In genomic region chr20:38421915-38422314, GRCh38 we compare ENCODE assay signal across 11 cellular contexts.
"Had no signal": no experiment of that assay in that cellular context is flagged by ENCODE, and none has a peak within 500 bp of the region (broad histone marks: within the 10 kb centered on the region; RNA-seq: fewer than 3 reads in every experiment).

No MANE protein-coding gene starts in this region.

- H3K9me3 Mint-ChIP-seq: activated CD4-positive, alpha-beta memory T cell treated with anti-CD3 and anti-CD28 coated beads, Interleukin-2, amount 10 ng/mL, durations not matched to agents 7 days and 5 days had no signal

- H3K9me3 ChIP-seq: ovary, tibial nerve, vagina had no signal

- H3K27ac Mint-ChIP-seq: activated CD4-positive, alpha-beta memory T cell treated with anti-CD3 and anti-CD28 coated beads, Interleukin-2, amount 10 ng/mL, durations not matched to agents 7 days and 5 days had no signal

- H3K4me3 Mint-ChIP-seq: activated CD4-positive, alpha-beta memory T cell treated with anti-CD3 and anti-CD28 coated beads, Interleukin-2, amount 10 ng/mL, durations not matched to agents 7 days and 5 days had no signal

- H3K27me3 Mint-ChIP-seq: activated CD4-positive, alpha-beta memory T cell treated with anti-CD3 and anti-CD28 coated beads, Interleukin-2, amount 10 ng/mL, durations not matched to agents 7 days and 5 days had no signal

- H3K4me3 ChIP-seq: ovary, tibial nerve, vagina had no signal

- H3K27me3 ChIP-seq: ovary, tibial nerve, vagina had no signal

- H3K27ac ChIP-seq: ovary, tibial nerve, vagina, VCaP had no signal

- DNase-seq: activated CD4-positive, alpha-beta memory T cell treated with anti-CD3 and anti-CD28 coated beads, Interleukin-2, amount 10 ng/mL, durations not matched to agents 7 days and 5 days; activated gamma-delta T cell treated with Interleukin-2 at 50 U/mL for 16 hours; activated T-cell treated with anti-CD3 and anti-CD28 coated beads, Interleukin-2, amount 50 U/mL, for 48 hours; erythroblast; mammary epithelial cell; ovary; stimulated activated CD4-positive, alpha-beta T cell treated with anti-CD3 and anti-CD28 coated beads, Interleukin-1b, Interleukin-23, amount 100 ng/mL, for 48 hours; T1000 had no signal

- H3K4me1 ChIP-seq: tibial nerve had no signal
